8 cellular contexts compared by ENCODE assay signal in the genomic region with DNA sequence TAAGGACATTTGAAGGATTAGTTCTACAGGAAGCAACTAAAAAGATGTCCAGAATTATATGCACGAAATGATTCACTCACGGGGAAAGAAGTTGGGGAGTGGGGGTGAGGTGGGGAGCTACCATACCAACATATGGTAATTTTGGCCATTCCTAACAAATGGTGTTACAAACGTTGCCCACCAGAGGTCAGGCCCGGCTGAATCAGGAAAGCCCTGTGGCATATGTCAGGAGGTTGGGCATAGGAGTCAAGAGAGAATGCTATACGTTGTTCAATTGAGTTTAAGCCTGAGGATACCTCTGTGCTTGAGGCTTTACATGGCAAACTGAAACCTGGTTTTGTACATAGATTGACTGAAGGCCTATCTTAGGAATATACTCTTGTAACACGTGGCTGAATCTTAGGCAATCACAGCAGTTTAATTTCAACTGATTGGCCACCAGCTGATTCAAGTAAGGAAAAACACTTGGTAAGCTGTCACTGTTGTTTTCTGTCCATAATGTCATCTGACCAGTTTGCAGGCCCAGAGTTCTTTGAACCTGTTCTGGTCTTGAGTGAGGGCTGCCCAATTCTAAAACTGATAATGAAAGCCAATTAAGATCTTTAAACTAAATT. TPM values are rescaled to one million over a fixed set of nuclear protein-coding genes. Genes with fewer than 3 reads are reported as not detected.
DNase-seq lines count a peak whose midpoint lies in the region; ATAC-seq and TF ChIP-seq lines count a peak whose summit lies in the region.

No MANE protein-coding gene starts in this region.

- peaks cover 3% of the 10 kb centered on the region for H3K27me3 Mint-ChIP-seq in HFFc6 (ENCODE audit: insufficient read depth)
- peaks cover 0 to 5% of the 10 kb centered on the region in 2 donors for H3K27me3 Mint-ChIP-seq in stimulated activated naive B cell treated with anti-CD40 and anti-IgM and Interleukin-4, amounts not matched to agents 10 μg/mL and 1 μg/mL and 100 μg/mL, for 72 hours

- no peak overlapping the region for H3K4me3 Mint-ChIP-seq in HFFc6
- H3K4me3 Mint-ChIP-seq in stimulated activated naive B cell treated with anti-CD40 and anti-IgM and Interleukin-4, amounts not matched to agents 10 μg/mL and 1 μg/mL and 100 μg/mL, for 72 hours: no peak overlapping the region

- no peak for TF ChIP-seq POLR2A in NB4 (IDR thresholded peaks at IDR 0.05; ENCODE audit: extremely low read depth, insufficient read length)

- no peak overlapping the region for H3K4me3 ChIP-seq in GM12865 (ENCODE audit: low read depth, low read length)
- H3K4me3 ChIP-seq in NB4 (ENCODE audit: low read depth, low read length): no peak overlapping the region

- peaks cover 4% of the 10 kb centered on the region; the same call in 1 of the 2 replicates for H3K36me3 Mint-ChIP-seq in HFFc6 (ENCODE audit: low read depth)
- H3K36me3 Mint-ChIP-seq in stimulated activated naive B cell treated with anti-CD40 and anti-IgM and Interleukin-4, amounts not matched to agents 10 μg/mL and 1 μg/mL and 100 μg/mL, for 72 hours: no peaks in the 10 kb centered on the region

- ATAC-seq in stimulated activated naive B cell treated with anti-CD40 and anti-IgM and Interleukin-4, amounts not matched to agents 10 μg/mL and 1 μg/mL and 100 μg/mL, for 72 hours (replicated peaks): peak; percentile 86 to 89

- H3K27ac ChIP-seq in caudate nucleus (ENCODE audit: low read depth, low read length): no peak overlapping the region

- peak; percentile 57 for DNase-seq in A172 (ENCODE audit: low spot score)
- peak; percentile 69 for DNase-seq in GM12865 (ENCODE audit: low read depth)
- DNase-seq in HFFc6: peak; percentile 57
- peak; percentile 58 for DNase-seq in NB4 (ENCODE audit: low read depth)
- DNase-seq in T-helper 2 cell: peak in 3 of 5 experiments; percentile 15 to 67 (median 24)
- DNase-seq in caudate nucleus (lab: John Stamatoyannopoulos, UW): peak in 37 of 61 donors; percentile 1 to 51 (median 14)
- DNase-seq in kidney glomerular epithelial cell (lab: John Stamatoyannopoulos, UW): peak; percentile 57
- DNase-seq in stimulated activated naive B cell treated with anti-CD40 and anti-IgM and Interleukin-4, amounts not matched to agents 10 μg/mL and 1 μg/mL and 100 μg/mL, for 72 hours: peak; percentile 12

- H3K27ac Mint-ChIP-seq in HFFc6: no peak overlapping the region
- H3K27ac Mint-ChIP-seq in stimulated activated naive B cell treated with anti-CD40 and anti-IgM and Interleukin-4, amounts not matched to agents 10 μg/mL and 1 μg/mL and 100 μg/mL, for 72 hours: no peak overlapping the region

- TF ChIP-seq CTCF in GM12865 (IDR thresholded peaks at IDR 0.05; ENCODE audit: insufficient read depth, low read depth, low read length, missing control alignments) (peak; percentile 64), HFFc6 (IDR thresholded peaks at IDR 0.05) (peak; percentile 88), NB4 (IDR thresholded peaks at IDR 0.05; ENCODE audit: low read depth, low read length) (peak; percentile 50)

- peaks cover 27% of the 10 kb centered on the region for H3K4me1 Mint-ChIP-seq in HFFc6 (ENCODE audit: low read depth)
- H3K4me1 Mint-ChIP-seq in stimulated activated naive B cell treated with anti-CD40 and anti-IgM and Interleukin-4, amounts not matched to agents 10 μg/mL and 1 μg/mL and 100 μg/mL, for 72 hours: peaks cover 0 to 5% of the 10 kb centered on the region in 2 donors

- no peaks in the 10 kb centered on the region for H3K9me3 Mint-ChIP-seq in HFFc6
- no peaks in the 10 kb centered on the region for H3K9me3 Mint-ChIP-seq in stimulated activated naive B cell treated with anti-CD40 and anti-IgM and Interleukin-4, amounts not matched to agents 10 μg/mL and 1 μg/mL and 100 μg/mL, for 72 hours

RNA-seq across cellular contexts. Expression of gene SLC2A2, which starts 23.4 kb away (rescaled TPM):
- 0.07 TPM in 2 replicates for total RNA-seq in A172 (2014; rRNA removed; shearing (Covaris generic))
- not detected for total RNA-seq in HFFc6 (2021; fragmentation: NEBNext Ultra II Directional; extraction: Animal tissue kit (Norgen Biotek cat#: 25700))

Comparison
In these comparisons a context has a peak if more than half of its experiments do, and no peak if none do; other contexts are left out.
1. DNase-seq: peak in every context shown above with its lines; median percentile 69 in GM12865; 58 in NB4; 57 in A172; 57 in HFFc6; 57 in kidney glomerular epithelial cell; 24 in T-helper 2 cell; 14 in caudate nucleus; 12 in stimulated activated naive B cell treated with anti-CD40 and anti-IgM and Interleukin-4, amounts not matched to agents 10 μg/mL and 1 μg/mL and 100 μg/mL, for 72 hours.